1 cellular context compared by ENCODE assay signal in genomic region chr4:6563935-6564645, GRCh38.
A peak's percentile ranks its signal among the peaks of the same experiment; 100 is the strongest.
TF ChIP-seq lines count a peak whose summit lies in the region.

No MANE protein-coding gene starts in this region.

TF ChIP-seq in Ishikawa, 13 proteins besides CTCF, POLR2A, EP300 and RAD21 (continued from another document):
- no peak for TF ChIP-seq REST (IDR thresholded peaks at IDR 0.05; ENCODE audit: low read depth)
- peak; percentile 40; the same call in 1 of the 2 replicates for TF ChIP-seq MAX (IDR thresholded peaks at IDR 0.05)
- TF ChIP-seq CREB1 (IDR thresholded peaks at IDR 0.05; ENCODE audit: low read depth), result no peak
- no peak for TF ChIP-seq TEAD4 (IDR thresholded peaks at IDR 0.05)
- TF ChIP-seq TAF1 (IDR thresholded peaks at IDR 0.05; ENCODE audit: low read depth), result no peak
- TF ChIP-seq NFIC (IDR thresholded peaks at IDR 0.05), result no peak
